In genomic region chr10:71941318-71941717, GRCh38 we compare ENCODE assay signal across 11 cellular contexts.
"Had no signal": no experiment of that assay in that cellular context is flagged by ENCODE, and none has a peak within 500 bp of the region (broad histone marks: within the 10 kb centered on the region; RNA-seq: fewer than 3 reads in every experiment).

No MANE protein-coding gene starts in this region.

- H3K9me3 ChIP-seq: HAP-1 had no signal

- H3K4me1 ChIP-seq: HAP-1 had no signal

- H3K4me3 ChIP-seq: GM23248, GM23338, HAP-1 had no signal

- H2AFZ ChIP-seq: GM23248, GM23338 had no signal

- H3K9ac ChIP-seq: GM23248 had no signal

- DNase-seq: GM23248, GOT3, H7, H9, HCEC 1CT, HFFc6 had no signal

- FAIRE-seq: H1, H54 had no signal

- H3K27ac ChIP-seq: GM23248 had no signal

- H3K36me3 ChIP-seq: HAP-1 had no signal

- ATAC-seq: GM23338, HCT116 had no signal

- H3K4me2 ChIP-seq: GM23338 had no signal
